22 cellular contexts compared by ENCODE assay signal in the genomic region with DNA sequence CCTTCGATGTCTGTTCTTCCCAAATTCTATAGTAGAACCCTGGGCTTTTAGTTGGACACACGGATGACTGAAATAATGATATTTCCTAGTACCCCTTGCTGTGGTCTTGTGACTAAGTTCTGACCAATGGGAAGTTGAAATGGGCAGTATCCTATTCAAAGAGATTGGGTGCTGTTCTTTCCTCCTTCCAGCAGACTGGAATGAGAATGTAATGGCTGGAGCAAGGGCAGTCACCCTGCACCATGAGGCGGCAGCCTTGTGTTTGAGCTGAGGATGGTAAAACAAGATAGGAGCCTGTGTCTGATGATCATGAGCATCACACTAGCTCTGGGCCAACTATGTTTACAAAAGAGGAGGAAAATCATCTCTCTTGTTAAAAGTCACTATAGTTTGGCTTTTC. TPM values are rescaled to one million over a fixed set of nuclear protein-coding genes. Genes with fewer than 3 reads are reported as not detected.
"Had no signal": no experiment of that assay in that cellular context is flagged by ENCODE, and none has a peak within 500 bp of the region (broad histone marks: within the 10 kb centered on the region; RNA-seq: fewer than 3 reads in every experiment).

No MANE protein-coding gene starts in this region.

- ATAC-seq: heart right ventricle; naive thymus-derived CD4-positive, alpha-beta T cell; stimulated activated memory B cell treated with anti-CD40 and anti-IgM and Interleukin-4, amounts not matched to agents 10 μg/mL and 1 μg/mL and 100 μg/mL, for 72 hours had no signal

- H3K27me3 ChIP-seq: dorsolateral prefrontal cortex, heart right ventricle, right atrium auricular region, tibial artery, upper lobe of left lung, uterus had no signal

- H3K27me3 Mint-ChIP-seq: naive thymus-derived CD4-positive, alpha-beta T cell; stimulated activated memory B cell treated with anti-CD40 and anti-IgM and Interleukin-4, amounts not matched to agents 10 μg/mL and 1 μg/mL and 100 μg/mL, for 72 hours; stimulated activated naive CD8-positive, alpha-beta T cell treated with anti-CD3 and anti-CD28 coated beads, Interleukin-15, Interleukin-2, amounts not matched to agents 100 ng/mL and 50 ng/mL, for 24 hours had no signal

- H3K36me3 ChIP-seq: uterus had no signal

- DNase-seq: cortex of kidney; dorsolateral prefrontal cortex; effector CD8-positive, alpha-beta T cell; heart right ventricle; hypothalamus; kidney glomerular epithelial cell; mesendoderm; naive thymus-derived CD4-positive, alpha-beta T cell; nephron progenitor cell; stimulated activated CD4-positive, alpha-beta T cell treated with anti-CD3 and anti-CD28 coated beads, Interleukin-4, amount 100 ng/mL, for 1 hour; upper lobe of left lung; uterus had no signal

- H3K27ac ChIP-seq: heart right ventricle, right atrium auricular region, tibial artery, upper lobe of left lung, uterus had no signal

- H3K4me3 Mint-ChIP-seq: naive thymus-derived CD4-positive, alpha-beta T cell; nephron progenitor cell; stimulated activated memory B cell treated with anti-CD40 and anti-IgM and Interleukin-4, amounts not matched to agents 10 μg/mL and 1 μg/mL and 100 μg/mL, for 72 hours; stimulated activated naive CD8-positive, alpha-beta T cell treated with anti-CD3 and anti-CD28 coated beads, Interleukin-15, Interleukin-2, amounts not matched to agents 100 ng/mL and 50 ng/mL, for 24 hours had no signal

- H3K9me3 ChIP-seq: right atrium auricular region, tibial artery, upper lobe of left lung, uterus had no signal

- H3K27ac Mint-ChIP-seq: nephron progenitor cell; stimulated activated memory B cell treated with anti-CD40 and anti-IgM and Interleukin-4, amounts not matched to agents 10 μg/mL and 1 μg/mL and 100 μg/mL, for 72 hours; stimulated activated naive CD8-positive, alpha-beta T cell treated with anti-CD3 and anti-CD28 coated beads, Interleukin-15, Interleukin-2, amounts not matched to agents 100 ng/mL and 50 ng/mL, for 24 hours had no signal

- H3K9me3 Mint-ChIP-seq: naive thymus-derived CD4-positive, alpha-beta T cell; nephron progenitor cell; stimulated activated memory B cell treated with anti-CD40 and anti-IgM and Interleukin-4, amounts not matched to agents 10 μg/mL and 1 μg/mL and 100 μg/mL, for 72 hours; stimulated activated naive CD8-positive, alpha-beta T cell treated with anti-CD3 and anti-CD28 coated beads, Interleukin-15, Interleukin-2, amounts not matched to agents 100 ng/mL and 50 ng/mL, for 24 hours had no signal

- H3K4me3 ChIP-seq: dorsolateral prefrontal cortex, heart right ventricle, right atrium auricular region, smooth muscle cell, tibial artery, upper lobe of left lung, uterus had no signal

RNA-seq across cellular contexts. Expression of a gene that starts 17.9 kb away (rescaled TPM):
- total RNA-seq: frontal cortex, glomerular endothelial cell, heart right ventricle, lung microvascular endothelial cell, osteocyte, right atrium auricular region, smooth muscle cell, temporal lobe, upper lobe of left lung, uterus had no signal
